ENCODE assay signal across 15 cellular contexts in genomic region chr4:176563591-176563990, GRCh38.
A peak's percentile ranks its signal among the peaks of the same experiment; 100 is the strongest.
DNase-seq lines count a peak whose midpoint lies in the region; ATAC-seq and TF ChIP-seq lines count a peak whose summit lies in the region.
"Had no signal": no experiment of that assay in that cellular context is flagged by ENCODE, and none has a peak within 500 bp of the region (broad histone marks: within the 10 kb centered on the region; RNA-seq: fewer than 3 reads in every experiment).

No MANE protein-coding gene starts in this region.

- intact Hi-C loops in HCT116 (cut with micrococcal nuclease) = no loop called here

- H3K27ac ChIP-seq in HCT116 (ENCODE audit: low read depth, low read length) = no peak overlapping the region
- H3K27ac ChIP-seq in WERI-Rb-1 = no peak overlapping the region

- no peaks in the 10 kb centered on the region for H3K9me2 ChIP-seq in HCT116 (ENCODE audit: insufficient read depth)

- H3K27me3 ChIP-seq in HCT116 (ENCODE audit: insufficient read depth, low read length) = no peaks in the 10 kb centered on the region
- no peaks in the 10 kb centered on the region for H3K27me3 ChIP-seq in WERI-Rb-1 (ENCODE audit: insufficient read depth, low read depth, severe bottlenecking)

- BruUV-seq in HCT116 (replicated peaks; lab: Mats Ljungman, UMichigan) = no TSS peak

- H4K20me1 ChIP-seq in HCT116 (ENCODE audit: insufficient read depth) = no peaks in the 10 kb centered on the region

- no peaks in the 10 kb centered on the region for H3K9me3 ChIP-seq in HCT116 (ENCODE audit: control insufficient read depth in 1 of 2, insufficient read depth in 1 of 2, low read depth in 1 of 2, low read length in 2 of 2)
- H3K9me3 ChIP-seq in WERI-Rb-1 (ENCODE audit: severe bottlenecking) = no peaks in the 10 kb centered on the region

- no peak overlapping the region for H3K9ac ChIP-seq in HCT116 (ENCODE audit: low read length)

- RAD21 ChIA-PET in HCT116 (lab: Charles Lee; ENCODE audit: low non-redundant PET in 1 of 2, low total read pairs in 2 of 2, uncharacterized antibody in 2 of 2, unreplicated experiment in 2 of 2) = no interaction called here

- TF ChIP-seq POLR2A in HCT116 (IDR thresholded peaks at IDR 0.05; ENCODE audit: borderline replicate concordance, extremely low read depth, insufficient read depth, insufficient read length) = no peak

- no peak overlapping the region for H3K4me2 ChIP-seq in HCT116 (ENCODE audit: low read length)

- in situ Hi-C loops in G401 (cut with HindIII; ENCODE audit: low sequenced_read_pairs) = no loop called here

- no peak overlapping the region for H2AFZ ChIP-seq in HCT116 (ENCODE audit: low read depth, low read length, poor library complexity, severe bottlenecking)

- H3K79me2 ChIP-seq in HCT116 (ENCODE audit: insufficient read depth, low read length) = no peaks in the 10 kb centered on the region

- DNase-seq in AG09309 (ENCODE audit: low read depth) = no peak
- DNase-seq in HCT116 (ENCODE audit: low read depth, low spot score) = no peak
- DNase-seq in WERI-Rb-1 = peak; percentile 27
- DNase-seq in globus pallidus (ENCODE audit: low spot score) = peak; percentile 8
- DNase-seq in A172 (ENCODE audit: low spot score) = no peak
- no peak for DNase-seq in NCI-H2196 (lab: John Stamatoyannopoulos, UW; ENCODE audit: unreplicated experiment)
- no peak for DNase-seq in SK-N-DZ (ENCODE audit: low spot score)
- DNase-seq in G401 (ENCODE audit: low spot score) = no peak
- DNase-seq: activated CD8-positive, alpha-beta memory T cell treated with anti-CD3 and anti-CD28 coated beads, Interleukin-2, amount 50 U/mL, for 4 hours; anterior cingulate cortex; left ventricle myocardium superior; NCI-H1048; NK-92 treated with Interleukin-12 subunit alpha and Interleukin-12 subunit beta, amount 100 ng/mL, for 24 hours; stimulated activated CD4-positive, alpha-beta T cell treated with anti-CD3 and anti-CD28 coated beads, Interleukin-4, amount 100 ng/mL, for 1 hour had no signal

- TF ChIP-seq CTCF in AG09309 (IDR thresholded peaks at IDR 0.05; ENCODE audit: control insufficient read depth, insufficient read depth, low read depth, low read length, missing control alignments) = peak; percentile 46
- peak in 1 of 3 experiments; percentile 25; a peak in 1 of 6 replicates for TF ChIP-seq CTCF in HCT116 (IDR thresholded peaks at IDR 0.05 in 2 of 3, conservative IDR thresholded peaks at IDR 0.05 in 1 of 3; ENCODE audit: borderline replicate concordance in 1 of 3, insufficient read depth in 1 of 3, low read depth in 2 of 3, low read length in 2 of 3)
- TF ChIP-seq CTCF in WERI-Rb-1 (IDR thresholded peaks at IDR 0.05; ENCODE audit: low read depth, low read length) = peak; percentile 36; the same call in 1 of the 2 replicates

- POLR2A ChIA-PET in HCT116 (lab: Charles Lee) = no interaction called here

- TF ChIP-seq RAD21 in HCT116 (IDR thresholded peaks at IDR 0.05; ENCODE audit: low read depth) = peak; percentile 38

- no peak for ATAC-seq in HCT116
- ATAC-seq: GM12878, left ventricle myocardium superior had no signal

- H3K4me3 ChIP-seq in AG09309 (ENCODE audit: control insufficient read depth, low read depth, low read length) = no peak overlapping the region
- H3K4me3 ChIP-seq in HCT116 (replicated peaks in 1 of 2; ENCODE audit: low read depth in 1 of 2, low read length in 2 of 2) = no peak overlapping the region
- no peak overlapping the region for H3K4me3 ChIP-seq in WERI-Rb-1 (ENCODE audit: low read depth, low read length)
- H3K4me3 ChIP-seq: GM12878 had no signal

- no peaks in the 10 kb centered on the region for H3K36me3 ChIP-seq in HCT116 (ENCODE audit: control insufficient read depth in 1 of 2, insufficient read depth in 2 of 2, low read length in 2 of 2)
- H3K36me3 ChIP-seq in WERI-Rb-1 = no peaks in the 10 kb centered on the region

- H3K4me1 ChIP-seq in HCT116 (ENCODE audit: control insufficient read depth in 1 of 2, insufficient read depth in 2 of 2, low read length in 2 of 2) = no peaks in the 10 kb centered on the region

- CTCF ChIA-PET in HCT116 (lab: Charles Lee) = interaction anchor here (0.7 to 2.6 kb wide), 2 partner anchors 22 to 484 kb away, joined by 3 to 15 read pairs; no protein-coding TSS in a partner anchor

TF ChIP-seq in HCT116, 20 proteins besides CTCF, POLR2A, EP300 and RAD21:
- TF ChIP-seq ZNF274 (IDR thresholded peaks at IDR 0.05; ENCODE audit: low read depth, low read length) = no peak
- TF ChIP-seq EZH2phosphoT487 (IDR thresholded peaks at IDR 0.05; ENCODE audit: borderline replicate concordance) = no peak
- TF ChIP-seq CEBPB (IDR thresholded peaks at IDR 0.05; ENCODE audit: low read depth) = no peak
- no peak for TF ChIP-seq EGR1 (IDR thresholded peaks at IDR 0.05; ENCODE audit: low read depth)
- TF ChIP-seq EZH2 (IDR thresholded peaks at IDR 0.05) = no peak
- TF ChIP-seq TCF7L2 (IDR thresholded peaks at IDR 0.05; ENCODE audit: borderline replicate concordance, extremely low read depth, insufficient read depth, insufficient read length) = no peak
TF ChIP-seq in HCT116: peak in this region for 0.

Comparison
In these comparisons a context has a peak if more than half of its experiments do, and no peak if none do; other contexts are left out.
1. DNase-seq: peak in WERI-Rb-1 (single experiment) and globus pallidus (single experiment); none in AG09309 (single experiment), HCT116 (single experiment), A172 (single experiment), NCI-H2196 (single experiment), SK-N-DZ (single experiment) and G401 (single experiment).